ENCODE assay signal across 17 cellular contexts in the genomic region with DNA sequence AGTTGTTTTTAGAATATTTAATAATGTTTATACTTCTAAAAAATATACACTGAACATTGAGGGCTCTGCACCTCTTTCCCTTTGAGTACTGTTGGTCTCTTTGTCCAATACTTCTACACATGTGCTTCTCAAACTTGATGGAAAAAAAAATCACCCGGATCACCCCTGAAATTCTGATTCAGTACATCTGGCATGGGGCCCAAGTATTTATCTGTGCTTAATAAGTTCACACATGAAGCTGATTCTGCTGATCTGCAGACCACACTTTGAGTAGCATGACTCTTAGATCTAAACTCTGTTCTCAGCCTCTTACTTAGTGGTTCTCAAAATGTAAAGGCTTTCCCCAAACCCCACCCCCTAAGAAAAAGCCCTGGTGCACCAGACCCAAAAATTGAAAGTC. TPM values are rescaled to one million over a fixed set of nuclear protein-coding genes. Genes with fewer than 3 reads are reported as not detected.
DNase-seq lines count a peak whose midpoint lies in the region; ATAC-seq and TF ChIP-seq lines count a peak whose summit lies in the region.
"Had no signal": no experiment of that assay in that cellular context is flagged by ENCODE, and none has a peak within 500 bp of the region (broad histone marks: within the 10 kb centered on the region; RNA-seq: fewer than 3 reads in every experiment).

No MANE protein-coding gene starts in this region.

- no peaks in the 10 kb centered on the region for H3K36me3 Mint-ChIP-seq in activated T-cell treated with anti-CD3 and anti-CD28 coated beads, Interleukin-2, amount 50 U/mL, for 4 hours (ENCODE audit: insufficient read depth)
- H3K36me3 Mint-ChIP-seq: CD8-positive, alpha-beta memory T cell had no signal

- H4K91ac ChIP-seq in IMR-90 (ENCODE audit: insufficient read depth, low read depth, low read length): no peak overlapping the region

- H2BK20ac ChIP-seq in IMR-90 (ENCODE audit: low read depth, low read length): no peak overlapping the region

- H3K36me3 ChIP-seq in IMR-90 (ENCODE audit: control insufficient read depth, insufficient read depth, low read length): peaks cover 1% of the 10 kb centered on the region; the same call in 1 of the 2 replicates
- H3K36me3 ChIP-seq in subcutaneous abdominal adipose tissue (ENCODE audit: control insufficient read depth in 5 of 5, insufficient read depth in 5 of 5, low read length in 5 of 5): peaks cover 0 to under 1% (median 0%) of the 10 kb centered on the region in 5 donors
- H3K36me3 ChIP-seq in thyroid gland: no peaks in the 10 kb centered on the region

- in situ Hi-C loops in IMR-90 (cut with MboI; ENCODE audit: low sequenced_read_pairs): loop anchor here (10.0 kb wide), 1 partner anchor 153 kb away; the partner anchor contains the start of genes CCDC107, RMRP and SIT1

- CTCF ChIA-PET in IMR-90 (lab: Yijun Ruan, JAX): no interaction called here

- H2BK5ac ChIP-seq in IMR-90 (ENCODE audit: low read depth, low read length, poor library complexity, severe bottlenecking): no peak overlapping the region

- H3K4me1 ChIP-seq in IMR-90 (ENCODE audit: control insufficient read depth, insufficient read depth, low read length): peaks cover 3% of the 10 kb centered on the region; the same call in 1 of the 2 replicates
- peaks cover 0 to 35% (median 17%) of the 10 kb centered on the region in 5 donors for H3K4me1 ChIP-seq in subcutaneous abdominal adipose tissue (ENCODE audit: control insufficient read depth in 5 of 5, insufficient read depth in 5 of 5, low read length in 5 of 5)
- peaks cover 0 to 5% of the 10 kb centered on the region in 2 donors for H3K4me1 ChIP-seq in thyroid gland
- H3K4me1 ChIP-seq: SJCRH30 had no signal

- no peaks in the 10 kb centered on the region for H3K4me1 Mint-ChIP-seq in activated T-cell treated with anti-CD3 and anti-CD28 coated beads, Interleukin-2, amount 50 U/mL, for 4 hours (ENCODE audit: low read depth)
- H3K4me1 Mint-ChIP-seq: CD8-positive, alpha-beta memory T cell had no signal

- ATAC-seq in IMR-90 (ENCODE audit: low read depth): no peak
- no peak for ATAC-seq in activated T-cell treated with anti-CD3 and anti-CD28 coated beads, Interleukin-2, amount 50 U/mL, for 4 hours
- ATAC-seq: HepG2, PC-3 had no signal

- no peak overlapping the region for H4K8ac ChIP-seq in IMR-90 (ENCODE audit: low read depth in 2 of 2, low read length in 2 of 2)

- H2AK5ac ChIP-seq in IMR-90 (ENCODE audit: low read depth, low read length): no peak overlapping the region

- POLR2A ChIA-PET in IMR-90 (lab: Charles Lee; ENCODE audit: unreplicated experiment): no interaction called here

- 0 out of 2 replicates have a peak overlapping the region, but pooled peaks have one; percentile 9 for H3K14ac ChIP-seq in IMR-90 (replicated peaks; ENCODE audit: low read depth, low read length)

- H3K9me3 ChIP-seq in IMR-90 (ENCODE audit: control insufficient read depth, insufficient read depth, low read length) (no peaks in the 10 kb centered on the region), subcutaneous abdominal adipose tissue (ENCODE audit: control insufficient read depth in 5 of 5, low read length in 5 of 5) (no peaks in the 10 kb centered on the region), thyroid gland (no peaks in the 10 kb centered on the region)

- H4K20me1 ChIP-seq in IMR-90 (ENCODE audit: insufficient read depth, low read length): peaks cover 21% of the 10 kb centered on the region; the same call in 1 of the 2 replicates

- no peak overlapping the region; the same call in 1 of the 2 replicates for H4K5ac ChIP-seq in IMR-90 (ENCODE audit: low read depth, low read length)

- no peak overlapping the region for H2BK120ac ChIP-seq in IMR-90 (ENCODE audit: low read depth, low read length)

- no peak overlapping the region for H3K23ac ChIP-seq in IMR-90 (ENCODE audit: low read depth, low read length)

- H3K4me2 ChIP-seq in IMR-90 (ENCODE audit: low read depth, low read length): no peak overlapping the region

- H2AK9ac ChIP-seq in IMR-90 (replicated peaks; ENCODE audit: low read depth, low read length, poor library complexity): no peak overlapping the region

- H3K27me3 Mint-ChIP-seq in activated T-cell treated with anti-CD3 and anti-CD28 coated beads, Interleukin-2, amount 50 U/mL, for 4 hours (ENCODE audit: low read depth): peaks cover 6% of the 10 kb centered on the region

- TF ChIP-seq CTCF in IMR-90 (conservative IDR thresholded peaks at IDR 0.05; ENCODE audit: low read depth, low read length) (no peak), choroid plexus epithelial cell (conservative IDR thresholded peaks at IDR 0.05; ENCODE audit: low read depth, low read length) (no peak), thyroid gland (IDR thresholded peaks at IDR 0.05) (no peak)

- WGBS in IMR-90 (ENCODE audit: extremely low coverage in 2 of 2, insufficient read length in 1 of 2), 2 experiments: no CpG with 5 or more reads among the region's 1 CpG
- 68 to 75% methylated on average over 1 of the region's 1 CpG for WGBS in thyroid gland, 2 donors

- H3K9ac ChIP-seq in IMR-90 (ENCODE audit: low read depth, low read length) (no peak overlapping the region), subcutaneous abdominal adipose tissue (ENCODE audit: low read length in 5 of 5) (peak overlapping the region in 1 of 5 donors; percentile 46)

- H3K79me1 ChIP-seq in IMR-90 (ENCODE audit: low read depth in 1 of 2, low read length in 2 of 2): peaks cover 20 to 71% of the 10 kb centered on the region in 2 experiments

- TF ChIP-seq POLR2A in IMR-90 (IDR thresholded peaks at IDR 0.05; ENCODE audit: low read depth, low read length) (no peak), thyroid gland (IDR thresholded peaks at IDR 0.05) (no peak)

- H3K4me3 Mint-ChIP-seq in activated T-cell treated with anti-CD3 and anti-CD28 coated beads, Interleukin-2, amount 50 U/mL, for 4 hours: no peak overlapping the region
- H3K4me3 Mint-ChIP-seq: CD8-positive, alpha-beta memory T cell; HFFc6 had no signal

- no peaks in the 10 kb centered on the region for H3K9me1 ChIP-seq in IMR-90 (ENCODE audit: insufficient read depth, low read length)

- intact Hi-C loops in IMR-90 (cut with micrococcal nuclease): no loop called here
- intact Hi-C loops in thyroid gland (cut with DNase I): no loop called here

- dilution Hi-C loops in IMR-90 (cut with HindIII; ENCODE audit: low sequenced_read_pairs, unreplicated experiment): no loop called here

- no peak overlapping the region for H2BK15ac ChIP-seq in IMR-90 (ENCODE audit: low read depth, low read length)

- H3K27me3 ChIP-seq in IMR-90 (ENCODE audit: control insufficient read depth, insufficient read depth, low read length) (no peaks in the 10 kb centered on the region), subcutaneous abdominal adipose tissue (ENCODE audit: control insufficient read depth in 5 of 5, insufficient read depth in 4 of 5, low read length in 5 of 5) (no peaks in the 10 kb centered on the region), thyroid gland (no peaks in the 10 kb centered on the region)
- H3K27me3 ChIP-seq: SJCRH30 had no signal

- peaks cover 5% of the 10 kb centered on the region for H3K9me3 Mint-ChIP-seq in activated T-cell treated with anti-CD3 and anti-CD28 coated beads, Interleukin-2, amount 50 U/mL, for 4 hours

- BruUV-seq in IMR-90 (replicated peaks; lab: Mats Ljungman, UMichigan): no TSS peak

- no peak overlapping the region for H3K56ac ChIP-seq in IMR-90 (ENCODE audit: extremely low read depth, insufficient read depth, low read length)

- no peak overlapping the region for H3K27ac ChIP-seq in IMR-90 (ENCODE audit: insufficient read depth, low read length)
- peak overlapping the region; percentile 30 for H3K27ac ChIP-seq in subcutaneous abdominal adipose tissue (ENCODE audit: low read depth, low read length)
- no peak overlapping the region for H3K27ac ChIP-seq in thyroid gland
- H3K27ac ChIP-seq: SJCRH30 had no signal

- TF ChIP-seq RAD21 in IMR-90 (IDR thresholded peaks at IDR 0.05; ENCODE audit: low read length): no peak

- no peak overlapping the region for H2AFZ ChIP-seq in IMR-90 (replicated peaks; ENCODE audit: low read length, poor library complexity)

- no peak overlapping the region for H3K18ac ChIP-seq in IMR-90 (ENCODE audit: low read depth, low read length)

- no peak overlapping the region for H3K4me3 ChIP-seq in IMR-90 (ENCODE audit: insufficient read depth, low read depth, low read length)
- H3K4me3 ChIP-seq in choroid plexus epithelial cell (ENCODE audit: low read depth, low read length): no peak overlapping the region
- no peak overlapping the region for H3K4me3 ChIP-seq in subcutaneous abdominal adipose tissue (ENCODE audit: low read depth in 1 of 5, low read length in 5 of 5)
- no peak overlapping the region for H3K4me3 ChIP-seq in thyroid gland (replicated peaks in 1 of 3)
- H3K4me3 ChIP-seq: SJCRH30 had no signal

- DNase-seq in IMR-90 (no peak), choroid plexus epithelial cell (ENCODE audit: low read depth) (peak; percentile 55), iris pigment epithelial cell (ENCODE audit: low read depth) (peak; percentile 50), thyroid gland (no peak), NCI-H774 (lab: John Stamatoyannopoulos, UW) (no peak)
- no peak for DNase-seq in activated T-cell treated with anti-CD3 and anti-CD28 coated beads, Interleukin-2, amount 50 U/mL, for 4 hours
- DNase-seq: C1 segment of cervical spinal cord; CD8-positive, alpha-beta memory T cell; DMS53; HFFc6; KG1; NCI-H1105 treated with DMSO at 0.1 percent for 48 hours; NCI-H1694; PC-3; SJCRH30 had no signal

- no peak overlapping the region for H3K4ac ChIP-seq in IMR-90 (ENCODE audit: low read depth, low read length)

TF ChIP-seq in IMR-90, 13 proteins besides CTCF, POLR2A, EP300 and RAD21:
- TF ChIP-seq NFE2L2 (IDR thresholded peaks at IDR 0.05; ENCODE audit: low read depth, low read length) (no peak), CHD1 (IDR thresholded peaks at IDR 0.05; ENCODE audit: low read depth, low read length) (no peak), RFX5 (IDR thresholded peaks at IDR 0.05; ENCODE audit: low read depth, low read length) (no peak), MAFK (IDR thresholded peaks at IDR 0.05; ENCODE audit: low read depth, low read length) (no peak), RCOR1 (IDR thresholded peaks at IDR 0.05; ENCODE audit: insufficient replicate concordance, low read length) (no peak)

RNA-seq across cellular contexts. Expression of gene RUSC2, which starts 12.0 kb away (rescaled TPM):
- total RNA-seq in IMR-90 (2012; rRNA removed) (17.4 and 18.3 TPM in 2 replicates), thyroid gland (10 to 100 TPM; 15.2 to 28.2 (median 26.4) TPM)
- 35.4 and 42.8 TPM in 2 replicates for polyA plus RNA-seq in IMR-90 (2012; rRNA removed)
- 16.0 and 32.6 TPM in 2 replicates for polyA plus RNA-seq in IMR-90 (2012; cell fraction: cytosol; rRNA removed)
- 90.1 and 162 TPM in 2 replicates for polyA plus RNA-seq in IMR-90 (2012; cell fraction: nucleus; rRNA removed; ENCODE audit: low replicate concordance)
- total RNA-seq in activated T-cell treated with anti-CD3 and anti-CD28 coated beads, Interleukin-2, amount 50 U/mL, for 4 hours: 1 to 10 TPM; 1.8 to 5.5 (median 2.1) TPM
- polyA plus RNA-seq: CD8-positive, alpha-beta memory T cell had no signal

Comparison
In these comparisons a context has a peak if more than half of its experiments do, and no peak if none do; other contexts are left out.
1. DNase-seq: peak in choroid plexus epithelial cell (single experiment) and iris pigment epithelial cell (single experiment); none in IMR-90 (single experiment), thyroid gland (0 of 2), NCI-H774 (single experiment) and activated T-cell treated with anti-CD3 and anti-CD28 coated beads, Interleukin-2, amount 50 U/mL, for 4 hours (single experiment).